ENCODE assay signal across 6 cellular contexts in genomic region chr12:7918268-7918590, GRCh38. TPM values are rescaled to one million over a fixed set of nuclear protein-coding genes. Genes with fewer than 3 reads are reported as not detected.
"Had no signal": no experiment of that assay in that cellular context is flagged by ENCODE, and none has a peak within 500 bp of the region (broad histone marks: within the 10 kb centered on the region; RNA-seq: fewer than 3 reads in every experiment).

No MANE protein-coding gene starts in this region.

RNA-seq across cellular contexts. Expression of gene SLC2A14, which starts 45.5 kb away (rescaled TPM):
- total RNA-seq: esophagus squamous epithelium, left ventricle myocardium superior, lower lobe of right lung, occipital lobe, renal cortical epithelial cell had no signal
- polyA plus RNA-seq: right cardiac atrium had no signal
